ENCODE assay signal across 1 cellular context in the genomic region with DNA sequence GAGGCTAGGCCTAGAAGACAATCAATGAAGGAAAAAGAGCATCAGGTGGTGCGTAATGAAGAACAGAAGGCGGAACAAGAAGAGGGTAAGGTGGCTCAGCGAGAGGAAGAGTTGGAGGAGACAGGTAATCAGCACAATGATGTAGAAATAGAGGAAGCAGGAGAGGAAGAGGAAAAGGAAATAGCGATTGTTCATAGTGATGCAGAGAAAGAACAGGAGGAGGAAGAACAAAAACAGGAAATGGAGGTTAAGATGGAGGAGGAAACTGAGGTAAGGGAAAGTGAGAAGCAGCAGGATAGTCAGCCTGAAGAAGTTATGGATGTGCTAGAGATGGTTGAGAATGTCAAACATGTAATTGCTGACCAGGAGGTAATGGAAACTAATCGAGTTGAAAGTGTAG.
TF ChIP-seq lines count a peak whose summit lies in the region.

No MANE protein-coding gene starts in this region.

TF ChIP-seq in GM12878, 131 proteins besides CTCF, POLR2A, EP300 and RAD21:
- peak; percentile 46; the same call in 1 of the 2 replicates for TF ChIP-seq HDGF (IDR thresholded peaks at IDR 0.05)
- TF ChIP-seq BMI1 (IDR thresholded peaks at IDR 0.05; ENCODE audit: borderline replicate concordance) = no peak
- no peak for TF ChIP-seq YBX1 (IDR thresholded peaks at IDR 0.05)
- TF ChIP-seq, protein P1, sequence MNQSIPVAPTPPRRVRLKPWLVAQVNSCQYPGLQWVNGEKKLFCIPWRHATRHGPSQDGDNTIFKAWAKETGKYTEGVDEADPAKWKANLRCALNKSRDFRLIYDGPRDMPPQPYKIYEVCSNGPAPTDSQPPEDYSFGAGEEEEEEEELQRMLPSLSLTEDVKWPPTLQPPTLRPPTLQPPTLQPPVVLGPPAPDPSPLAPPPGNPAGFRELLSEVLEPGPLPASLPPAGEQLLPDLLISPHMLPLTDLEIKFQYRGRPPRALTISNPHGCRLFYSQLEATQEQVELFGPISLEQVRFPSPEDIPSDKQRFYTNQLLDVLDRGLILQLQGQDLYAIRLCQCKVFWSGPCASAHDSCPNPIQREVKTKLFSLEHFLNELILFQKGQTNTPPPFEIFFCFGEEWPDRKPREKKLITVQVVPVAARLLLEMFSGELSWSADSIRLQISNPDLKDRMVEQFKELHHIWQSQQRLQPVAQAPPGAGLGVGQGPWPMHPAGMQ (IDR thresholded peaks at IDR 0.05; ENCODE audit: borderline replicate concordance) = peak; percentile 15; the same call in 1 of the 2 replicates
- 0 out of 2 replicates have a peak, but pooled peaks have one; percentile 42 for TF ChIP-seq FOXK2 (IDR thresholded peaks at IDR 0.05)
